ENCODE assay signal across 13 cellular contexts in genomic region chr6:22068561-22069346, GRCh38.
DNase-seq lines count a peak whose midpoint lies in the region; ATAC-seq and TF ChIP-seq lines count a peak whose summit lies in the region.
"Had no signal": no experiment of that assay in that cellular context is flagged by ENCODE, and none has a peak within 500 bp of the region (broad histone marks: within the 10 kb centered on the region; RNA-seq: fewer than 3 reads in every experiment).

No MANE protein-coding gene starts in this region.

- no peak for TF ChIP-seq CTCF in mucosa of descending colon (IDR thresholded peaks at IDR 0.05)

- no peak overlapping the region for H3K27ac Mint-ChIP-seq in stimulated activated naive CD8-positive, alpha-beta T cell treated with anti-CD3 and anti-CD28 coated beads, Interleukin-15, amount 100 ng/mL, for 72 hours

- no peaks in the 10 kb centered on the region for H3K36me3 ChIP-seq in mucosa of descending colon (ENCODE audit: low read depth)
- H3K36me3 ChIP-seq: breast epithelium, esophagus squamous epithelium had no signal

- no peaks in the 10 kb centered on the region for H3K9me3 Mint-ChIP-seq in stimulated activated naive CD8-positive, alpha-beta T cell treated with anti-CD3 and anti-CD28 coated beads, Interleukin-15, amount 100 ng/mL, for 72 hours
- H3K9me3 Mint-ChIP-seq: neural crest cell had no signal

- H3K9me3 ChIP-seq in mucosa of descending colon = no peaks in the 10 kb centered on the region
- H3K9me3 ChIP-seq: breast epithelium, esophagus squamous epithelium had no signal

- ATAC-seq in HG02623 (IDR thresholded peaks at IDR 0.05; ENCODE audit: unreplicated experiment) (peak; percentile 50), HG03565 (IDR thresholded peaks at IDR 0.05; ENCODE audit: unreplicated experiment) (peak; percentile 67), mucosa of descending colon (no peak), left colon (no peak)
- peak; percentile 90 for ATAC-seq in stimulated activated naive CD8-positive, alpha-beta T cell treated with anti-CD3 and anti-CD28 coated beads, Interleukin-15, amount 100 ng/mL, for 72 hours

- H3K4me3 ChIP-seq in mucosa of descending colon = no peak overlapping the region
- H3K4me3 ChIP-seq: breast epithelium, esophagus squamous epithelium had no signal

- H3K4me1 ChIP-seq in mucosa of descending colon (ENCODE audit: low read depth) = no peaks in the 10 kb centered on the region
- H3K4me1 ChIP-seq: breast epithelium had no signal

- H3K4me3 Mint-ChIP-seq in stimulated activated naive CD8-positive, alpha-beta T cell treated with anti-CD3 and anti-CD28 coated beads, Interleukin-15, amount 100 ng/mL, for 72 hours = no peak overlapping the region
- H3K4me3 Mint-ChIP-seq: neural crest cell had no signal

- intact Hi-C loops in mucosa of descending colon (cut with DNase I, micrococcal nuclease) = no loop called here
- intact Hi-C loops in left colon (cut with DNase I, micrococcal nuclease) = no loop called here

- peak; percentile 23 for DNase-seq in stimulated activated CD4-positive, alpha-beta T cell treated with anti-CD3 and anti-CD28 coated beads, Interleukin-15, amount 100 ng/mL, for 24 hours
- DNase-seq in stimulated activated CD4-positive, alpha-beta T cell treated with anti-CD3 and anti-CD28 coated beads, Interleukin-2, amount 100 ng/mL, for 24 hours = no peak
- peak in 1 of 2 donors; percentile 53 for DNase-seq in stimulated activated naive CD8-positive, alpha-beta T cell treated with anti-CD3 and anti-CD28 coated beads, Interleukin-15, amount 100 ng/mL, for 72 hours
- DNase-seq in mucosa of descending colon = no peak
- no peak for DNase-seq in left colon
- DNase-seq in NCI-H146 treated with DMSO at 0.1 percent for 48 hours (lab: John Stamatoyannopoulos, UW; ENCODE audit: unreplicated experiment) = no peak
- DNase-seq: AML-193, esophagus squamous epithelium, NCI-H524 treated with DMSO at 0.1 percent for 48 hours had no signal

- H3K27me3 Mint-ChIP-seq in stimulated activated naive CD8-positive, alpha-beta T cell treated with anti-CD3 and anti-CD28 coated beads, Interleukin-15, amount 100 ng/mL, for 72 hours = no peaks in the 10 kb centered on the region

- H3K4me1 Mint-ChIP-seq in stimulated activated naive CD8-positive, alpha-beta T cell treated with anti-CD3 and anti-CD28 coated beads, Interleukin-15, amount 100 ng/mL, for 72 hours = peaks cover 16% of the 10 kb centered on the region

Comparison
In these comparisons a context has a peak if more than half of its experiments do, and no peak if none do; other contexts are left out.
1. ATAC-seq: peak in HG02623 (single experiment), HG03565 (single experiment) and stimulated activated naive CD8-positive, alpha-beta T cell treated with anti-CD3 and anti-CD28 coated beads, Interleukin-15, amount 100 ng/mL, for 72 hours (single experiment); none in mucosa of descending colon (single experiment) and left colon (single experiment).